Comparison of ENCODE assay signal across 24 cellular contexts in the genomic region with DNA sequence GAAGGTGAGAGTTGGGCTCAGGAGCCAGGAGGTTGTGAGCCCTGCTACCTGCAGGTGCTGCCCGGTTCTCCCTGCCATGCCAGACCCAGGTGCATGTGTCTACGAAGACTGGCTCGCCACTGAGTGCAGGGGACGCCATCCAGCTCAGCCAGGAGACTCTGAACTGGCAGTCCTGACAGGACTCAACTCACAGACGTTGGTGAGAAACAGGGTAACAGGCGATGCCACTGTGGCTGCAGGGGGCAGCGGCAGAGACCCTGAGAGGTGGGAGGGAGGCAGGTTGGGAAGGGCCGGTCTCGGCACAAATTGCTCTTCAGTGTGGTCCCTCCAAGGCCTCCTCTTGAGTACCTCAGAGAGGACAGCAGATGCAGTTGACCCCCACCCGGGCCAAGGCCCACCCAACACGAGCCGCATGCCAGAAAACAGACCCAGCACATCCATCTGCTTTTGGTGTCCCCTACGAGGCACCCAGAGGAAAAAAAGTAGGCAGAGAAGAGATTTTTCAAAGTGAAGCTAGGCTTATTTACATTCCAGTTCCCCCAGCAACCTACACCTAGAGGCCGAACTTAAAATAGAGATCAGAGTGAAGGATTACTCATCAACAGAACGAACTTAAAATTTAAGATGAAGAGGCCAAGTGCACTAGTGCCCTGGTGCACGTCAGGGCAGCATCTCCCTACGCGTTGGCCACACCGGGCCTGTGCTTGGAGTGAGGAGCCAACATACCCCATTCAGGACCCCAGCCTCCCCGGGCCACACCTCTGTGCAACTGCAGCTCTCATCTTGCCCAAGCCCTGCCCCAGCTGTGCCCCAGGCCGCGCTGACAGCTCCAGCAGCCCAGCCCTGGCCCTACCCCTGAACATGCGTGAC.
"Had no signal": no experiment of that assay in that cellular context is flagged by ENCODE, and none has a peak within 500 bp of the region (broad histone marks: within the 10 kb centered on the region; RNA-seq: fewer than 3 reads in every experiment).

No MANE protein-coding gene starts in this region.

- H3K27ac Mint-ChIP-seq: activated naive CD4-positive, alpha-beta T cell treated with anti-CD3 and anti-CD28 coated beads, Interleukin-2, amount 50 U/mL, for 24 hours; activated naive CD8-positive, alpha-beta T cell treated with anti-CD3 and anti-CD28 coated beads, Interleukin-2, amount 50 U/mL, for 24 hours; activated T-helper 1 cell treated with anti-CD3 and anti-CD28 coated beads, Interleukin-12 subunit alpha, Interleukin-12 subunit beta, Interleukin-2, Interleukin-4 antibody, amounts not matched to agents 30 ng/mL and 10 ng/mL and 1 ng/mL, durations not matched to agents 14 hours and 24 hours and 36 hours; dendritic cell treated with granulocyte-macrophage colony-stimulating factor and Interleukin-4, amounts not matched to agents 40 ng/mL and 50 ng/mL, for 4 days; nephron; T-helper 1 cell treated with Interleukin-12 subunit alpha and Interleukin-12 subunit beta and Interleukin-4 antibody, amounts not matched to agents 30 μg/mL and 1 μg/mL, for 36 hours had no signal

- H3K4me3 Mint-ChIP-seq: activated naive CD4-positive, alpha-beta T cell treated with anti-CD3 and anti-CD28 coated beads, Interleukin-2, amount 50 U/mL, for 24 hours; activated naive CD8-positive, alpha-beta T cell treated with anti-CD3 and anti-CD28 coated beads, Interleukin-2, amount 50 U/mL, for 24 hours; activated T-helper 1 cell treated with anti-CD3 and anti-CD28 coated beads, Interleukin-12 subunit alpha, Interleukin-12 subunit beta, Interleukin-2, Interleukin-4 antibody, amounts not matched to agents 30 ng/mL and 10 ng/mL and 1 ng/mL, durations not matched to agents 14 hours and 24 hours and 36 hours; dendritic cell treated with granulocyte-macrophage colony-stimulating factor and Interleukin-4, amounts not matched to agents 40 ng/mL and 50 ng/mL, for 4 days; nephron; T-helper 1 cell treated with Interleukin-12 subunit alpha and Interleukin-12 subunit beta and Interleukin-4 antibody, amounts not matched to agents 30 μg/mL and 1 μg/mL, for 36 hours had no signal

- H3K4me1 ChIP-seq: breast epithelium, heart left ventricle, lower lobe of right lung, parathyroid adenoma, right atrium auricular region, testis had no signal

- H3K36me3 ChIP-seq: breast epithelium, lower lobe of right lung, right atrium auricular region had no signal

- H3K36me3 Mint-ChIP-seq: activated naive CD4-positive, alpha-beta T cell treated with anti-CD3 and anti-CD28 coated beads, Interleukin-2, amount 50 U/mL, for 24 hours had no signal

- H3K9me3 Mint-ChIP-seq: activated naive CD4-positive, alpha-beta T cell treated with anti-CD3 and anti-CD28 coated beads, Interleukin-2, amount 50 U/mL, for 24 hours; activated naive CD8-positive, alpha-beta T cell treated with anti-CD3 and anti-CD28 coated beads, Interleukin-2, amount 50 U/mL, for 24 hours; activated T-helper 1 cell treated with anti-CD3 and anti-CD28 coated beads, Interleukin-12 subunit alpha, Interleukin-12 subunit beta, Interleukin-2, Interleukin-4 antibody, amounts not matched to agents 30 ng/mL and 10 ng/mL and 1 ng/mL, durations not matched to agents 14 hours and 24 hours and 36 hours; dendritic cell treated with granulocyte-macrophage colony-stimulating factor and Interleukin-4, amounts not matched to agents 40 ng/mL and 50 ng/mL, for 4 days; T-helper 1 cell treated with Interleukin-12 subunit alpha and Interleukin-12 subunit beta and Interleukin-4 antibody, amounts not matched to agents 30 μg/mL and 1 μg/mL, for 36 hours had no signal

- H3K4me3 ChIP-seq: breast epithelium, heart left ventricle, lower lobe of right lung, right atrium auricular region, testis had no signal

- H3K4me1 Mint-ChIP-seq: activated naive CD4-positive, alpha-beta T cell treated with anti-CD3 and anti-CD28 coated beads, Interleukin-2, amount 50 U/mL, for 24 hours; activated naive CD8-positive, alpha-beta T cell treated with anti-CD3 and anti-CD28 coated beads, Interleukin-2, amount 50 U/mL, for 24 hours; nephron had no signal

- ATAC-seq: activated naive CD8-positive, alpha-beta T cell treated with anti-CD3 and anti-CD28 coated beads, Interleukin-2, amount 50 U/mL, for 24 hours; left lobe of liver; lower lobe of right lung; stimulated activated naive CD8-positive, alpha-beta T cell treated with anti-CD3 and anti-CD28 coated beads, Interleukin-15, Interleukin-2, amounts not matched to agents 100 U/mL and 50 U/mL, for 24 hours had no signal

- DNase-seq: activated CD4-positive, alpha-beta T cell treated with anti-CD3 and anti-CD28 coated beads for 4 hours; activated CD4-positive, alpha-beta T cell treated with anti-CD3 and anti-CD28 coated beads, Interleukin-2, amount 50 U/mL, for 4 hours; activated gamma-delta T cell treated with Interleukin-2 at 50 U/mL for 16 hours; activated naive CD8-positive, alpha-beta T cell treated with anti-CD3 and anti-CD28 coated beads, Interleukin-2, amount 50 U/mL, for 24 hours; activated T-cell treated with anti-CD3 and anti-CD28 coated beads for 4 hours; amygdala; central memory CD4-positive, alpha-beta T cell; kidney glomerular epithelial cell; mesenchymal stem cell; stimulated activated CD4-positive, alpha-beta T cell treated with anti-CD3 and anti-CD28 coated beads, Interleukin-4, amount 100 ng/mL, for 1 hour; stimulated activated naive CD8-positive, alpha-beta T cell treated with anti-CD3 and anti-CD28 coated beads, Interleukin-15, Interleukin-2, amounts not matched to agents 100 U/mL and 50 U/mL, for 24 hours; T-helper 9 cell; testis had no signal

- H3K9me3 ChIP-seq: breast epithelium, heart left ventricle, lower lobe of right lung, right atrium auricular region, testis had no signal

- H3K27me3 Mint-ChIP-seq: activated naive CD4-positive, alpha-beta T cell treated with anti-CD3 and anti-CD28 coated beads, Interleukin-2, amount 50 U/mL, for 24 hours; activated naive CD8-positive, alpha-beta T cell treated with anti-CD3 and anti-CD28 coated beads, Interleukin-2, amount 50 U/mL, for 24 hours; dendritic cell treated with granulocyte-macrophage colony-stimulating factor and Interleukin-4, amounts not matched to agents 40 ng/mL and 50 ng/mL, for 4 days had no signal
